ENCODE assay signal across 28 cellular contexts in genomic region chrX:34299451-34299967, GRCh38.
"Had no signal": no experiment of that assay in that cellular context is flagged by ENCODE, and none has a peak within 500 bp of the region (broad histone marks: within the 10 kb centered on the region; RNA-seq: fewer than 3 reads in every experiment).

No MANE protein-coding gene starts in this region.

- H3K27me3 Mint-ChIP-seq: activated CD4-positive, alpha-beta T cell treated with anti-CD3 and anti-CD28 coated beads, Interleukin-2, amount 10 ng/mL, durations not matched to agents 7 days and 5 days; activated CD8-positive, alpha-beta memory T cell treated with anti-CD3 and anti-CD28 coated beads, Interleukin-2, amount 10 ng/mL, durations not matched to agents 7 days and 5 days; activated CD8-positive, alpha-beta T cell treated with anti-CD3 and anti-CD28 coated beads for 36 hours; activated naive CD8-positive, alpha-beta T cell treated with anti-CD3 and anti-CD28 coated beads, Interleukin-2, amount 50 U/mL, for 24 hours; brain; dendritic cell treated with granulocyte-macrophage colony-stimulating factor and Interleukin-4, amounts not matched to agents 40 ng/mL and 50 ng/mL, for 4 days; memory B cell; naive B cell; stimulated activated memory B cell treated with anti-CD40 and anti-IgM and Interleukin-4, amounts not matched to agents 10 μg/mL and 1 μg/mL and 100 μg/mL, for 72 hours had no signal

- ATAC-seq: activated CD8-positive, alpha-beta memory T cell treated with anti-CD3 and anti-CD28 coated beads, Interleukin-2, amount 10 ng/mL, durations not matched to agents 7 days and 5 days; activated CD8-positive, alpha-beta T cell treated with anti-CD3 and anti-CD28 coated beads for 36 hours; activated naive CD8-positive, alpha-beta T cell treated with anti-CD3 and anti-CD28 coated beads, Interleukin-2, amount 50 U/mL, for 24 hours; foreskin keratinocyte; left colon; right lobe of liver; stimulated activated memory B cell treated with anti-CD40 and anti-IgM and Interleukin-4, amounts not matched to agents 10 μg/mL and 1 μg/mL and 100 μg/mL, for 72 hours had no signal

- H3K4me1 Mint-ChIP-seq: activated CD4-positive, alpha-beta T cell treated with anti-CD3 and anti-CD28 coated beads, Interleukin-2, amount 10 ng/mL, durations not matched to agents 7 days and 5 days; activated CD8-positive, alpha-beta memory T cell treated with anti-CD3 and anti-CD28 coated beads, Interleukin-2, amount 10 ng/mL, durations not matched to agents 7 days and 5 days; activated naive CD8-positive, alpha-beta T cell treated with anti-CD3 and anti-CD28 coated beads, Interleukin-2, amount 50 U/mL, for 24 hours; brain; memory B cell; naive B cell; neural crest cell; stimulated activated memory B cell treated with anti-CD40 and anti-IgM and Interleukin-4, amounts not matched to agents 10 μg/mL and 1 μg/mL and 100 μg/mL, for 72 hours had no signal

- H3K36me3 ChIP-seq: right lobe of liver, stomach, suprapubic skin, tibial nerve, WERI-Rb-1 had no signal

- H3K36me3 Mint-ChIP-seq: activated CD8-positive, alpha-beta memory T cell treated with anti-CD3 and anti-CD28 coated beads, Interleukin-2, amount 10 ng/mL, durations not matched to agents 7 days and 5 days; brain; memory B cell; naive B cell; stimulated activated memory B cell treated with anti-CD40 and anti-IgM and Interleukin-4, amounts not matched to agents 10 μg/mL and 1 μg/mL and 100 μg/mL, for 72 hours had no signal

- H3K4me3 Mint-ChIP-seq: activated CD4-positive, alpha-beta T cell treated with anti-CD3 and anti-CD28 coated beads, Interleukin-2, amount 10 ng/mL, durations not matched to agents 7 days and 5 days; activated CD8-positive, alpha-beta memory T cell treated with anti-CD3 and anti-CD28 coated beads, Interleukin-2, amount 10 ng/mL, durations not matched to agents 7 days and 5 days; activated CD8-positive, alpha-beta T cell treated with anti-CD3 and anti-CD28 coated beads for 36 hours; activated naive CD8-positive, alpha-beta T cell treated with anti-CD3 and anti-CD28 coated beads, Interleukin-2, amount 50 U/mL, for 24 hours; brain; dendritic cell treated with granulocyte-macrophage colony-stimulating factor and Interleukin-4, amounts not matched to agents 40 ng/mL and 50 ng/mL, for 4 days; memory B cell; naive B cell; neural crest cell; stimulated activated memory B cell treated with anti-CD40 and anti-IgM and Interleukin-4, amounts not matched to agents 10 μg/mL and 1 μg/mL and 100 μg/mL, for 72 hours had no signal

- H3K4me3 ChIP-seq: right lobe of liver, skin epidermis, stomach, suprapubic skin, tibial nerve had no signal

- H3K4me1 ChIP-seq: foreskin keratinocyte, right lobe of liver, stomach, suprapubic skin, tibial nerve had no signal

- H3K9me3 Mint-ChIP-seq: activated CD4-positive, alpha-beta T cell treated with anti-CD3 and anti-CD28 coated beads, Interleukin-2, amount 10 ng/mL, durations not matched to agents 7 days and 5 days; activated CD8-positive, alpha-beta T cell treated with anti-CD3 and anti-CD28 coated beads for 36 hours; activated naive CD8-positive, alpha-beta T cell treated with anti-CD3 and anti-CD28 coated beads, Interleukin-2, amount 50 U/mL, for 24 hours; brain; dendritic cell treated with granulocyte-macrophage colony-stimulating factor and Interleukin-4, amounts not matched to agents 40 ng/mL and 50 ng/mL, for 4 days; memory B cell; neural crest cell; stimulated activated memory B cell treated with anti-CD40 and anti-IgM and Interleukin-4, amounts not matched to agents 10 μg/mL and 1 μg/mL and 100 μg/mL, for 72 hours had no signal

- H3K27me3 ChIP-seq: foreskin keratinocyte, right lobe of liver, stomach, suprapubic skin, tibial nerve had no signal

- H3K27ac ChIP-seq: foreskin keratinocyte, right lobe of liver, skin epidermis, stomach, suprapubic skin, tibial nerve, WERI-Rb-1 had no signal

- H3K27ac Mint-ChIP-seq: activated CD4-positive, alpha-beta T cell treated with anti-CD3 and anti-CD28 coated beads, Interleukin-2, amount 10 ng/mL, durations not matched to agents 7 days and 5 days; activated CD8-positive, alpha-beta memory T cell treated with anti-CD3 and anti-CD28 coated beads, Interleukin-2, amount 10 ng/mL, durations not matched to agents 7 days and 5 days; activated CD8-positive, alpha-beta T cell treated with anti-CD3 and anti-CD28 coated beads for 36 hours; activated naive CD8-positive, alpha-beta T cell treated with anti-CD3 and anti-CD28 coated beads, Interleukin-2, amount 50 U/mL, for 24 hours; brain; dendritic cell treated with granulocyte-macrophage colony-stimulating factor and Interleukin-4, amounts not matched to agents 40 ng/mL and 50 ng/mL, for 4 days; memory B cell; naive B cell; stimulated activated memory B cell treated with anti-CD40 and anti-IgM and Interleukin-4, amounts not matched to agents 10 μg/mL and 1 μg/mL and 100 μg/mL, for 72 hours had no signal

- DNase-seq: activated CD4-positive, alpha-beta T cell treated with anti-CD3 and anti-CD28 coated beads, Interleukin-2, amount 10 ng/mL, durations not matched to agents 7 days and 5 days; activated CD4-positive, CD25-positive, alpha-beta regulatory T cell treated with anti-CD3 and anti-CD28 coated beads, Interleukin-2, amount 50 U/mL, for 72 hours; activated CD8-positive, alpha-beta memory T cell treated with anti-CD3 and anti-CD28 coated beads, Interleukin-2, amount 10 ng/mL, durations not matched to agents 7 days and 5 days; activated CD8-positive, alpha-beta T cell treated with anti-CD3 and anti-CD28 coated beads for 36 hours; activated gamma-delta T cell; activated naive CD4-positive, alpha-beta T cell treated with anti-CD3 and anti-CD28 coated beads, Interleukin-2, amount 50 U/mL, for 16 hours; activated naive CD8-positive, alpha-beta T cell treated with anti-CD3 and anti-CD28 coated beads, Interleukin-2, amount 50 U/mL, for 24 hours; activated T-cell treated with anti-CD3 and anti-CD28 coated beads for 4 hours; anterior cingulate cortex; caudate nucleus; effector CD8-positive, alpha-beta T cell; erythroblast; foreskin keratinocyte; left colon; naive B cell; posterior cingulate gyrus; right lobe of liver; stimulated activated CD4-positive, alpha-beta T cell treated with anti-CD3 and anti-CD28 coated beads, Interleukin-1b, Interleukin-23, amount 100 ng/mL, for 48 hours; stomach; WERI-Rb-1 had no signal
